In the genomic region with DNA sequence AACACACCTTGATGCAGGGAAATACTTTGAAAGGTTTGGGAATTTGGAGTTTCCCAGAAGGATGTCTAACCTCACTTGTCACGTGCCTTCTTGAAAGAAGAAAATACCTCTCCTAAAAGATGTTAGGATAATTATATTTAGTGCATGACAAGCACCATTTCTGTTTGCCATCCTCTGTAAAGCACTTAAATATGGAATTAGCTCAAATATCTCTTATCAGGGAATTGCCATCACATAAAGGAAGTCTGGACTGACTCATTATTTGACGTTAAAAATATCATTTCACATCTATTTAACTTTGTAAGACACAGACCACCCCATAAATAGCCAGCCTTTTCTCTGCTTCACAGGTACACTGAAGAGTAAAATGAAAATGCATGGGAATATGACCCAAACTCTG, we compare ENCODE assay signal across 23 cellular contexts.
"Had no signal": no experiment of that assay in that cellular context is flagged by ENCODE, and none has a peak within 500 bp of the region (broad histone marks: within the 10 kb centered on the region; RNA-seq: fewer than 3 reads in every experiment).

No MANE protein-coding gene starts in this region.

- H3K27me3 ChIP-seq: colonic mucosa, esophagus muscularis mucosa, gastrocnemius medialis, heart right ventricle, left lung had no signal

- ATAC-seq: effector memory CD8-positive, alpha-beta T cell; gastrocnemius medialis; heart right ventricle; left cardiac atrium; left lung; left ventricle myocardium superior; lower lobe of right lung; naive thymus-derived CD4-positive, alpha-beta T cell had no signal

- H3K4me3 ChIP-seq: colonic mucosa, esophagus muscularis mucosa, gastrocnemius medialis, heart right ventricle, left lung, lower lobe of right lung had no signal

- FAIRE-seq: endometrium, islet of Langerhans, keratinocyte had no signal

- DNase-seq: colonic mucosa; cortex of kidney; effector CD8-positive, alpha-beta T cell; effector memory CD8-positive, alpha-beta T cell; endodermal cell; foreskin fibroblast; foreskin melanocyte; gastrocnemius medialis; glutamatergic neuron; head of caudate nucleus; heart right ventricle; hippocampal formation; left cardiac atrium; left lung; left ventricle myocardium superior; lower lobe of right lung; mesendoderm; midbrain; naive thymus-derived CD4-positive, alpha-beta T cell had no signal

- H3K4me1 ChIP-seq: colonic mucosa, esophagus muscularis mucosa, gastrocnemius medialis, left lung, lower lobe of right lung had no signal

- H3K27ac ChIP-seq: colonic mucosa, esophagus muscularis mucosa, gastrocnemius medialis, heart right ventricle, left lung, lower lobe of right lung had no signal

- H3K9me3 ChIP-seq: colonic mucosa, esophagus muscularis mucosa, gastrocnemius medialis, heart right ventricle, left lung, lower lobe of right lung had no signal

- H3K36me3 ChIP-seq: colonic mucosa, gastrocnemius medialis, left lung, lower lobe of right lung had no signal
